ENCODE assay signal across 29 cellular contexts in genomic region chr11:130547761-130548490, GRCh38.
"Had no signal": no experiment of that assay in that cellular context is flagged by ENCODE, and none has a peak within 500 bp of the region (broad histone marks: within the 10 kb centered on the region; RNA-seq: fewer than 3 reads in every experiment).

No MANE protein-coding gene starts in this region.

- H3K4me1 ChIP-seq: adrenal gland, body of pancreas, foreskin keratinocyte had no signal

- H3K4me3 ChIP-seq: adrenal gland, body of pancreas, esophagus muscularis mucosa, gastrocnemius medialis had no signal

- H3K27me3 ChIP-seq: adrenal gland, body of pancreas, esophagus muscularis mucosa, foreskin keratinocyte, gastrocnemius medialis had no signal

- ATAC-seq: activated CD4-positive, CD25-positive, alpha-beta regulatory T cell treated with anti-CD3 and anti-CD28 coated beads, Interleukin-2, amount 50 U/mL, for 24 hours; activated CD8-positive, alpha-beta T cell treated with anti-CD3 and anti-CD28 coated beads for 36 hours; activated naive CD8-positive, alpha-beta T cell treated with anti-CD3 and anti-CD28 coated beads, Interleukin-2, amount 50 U/mL, for 24 hours; body of pancreas; effector memory CD8-positive, alpha-beta T cell; gastrocnemius medialis; T-cell had no signal

- H3K9me3 ChIP-seq: adrenal gland, body of pancreas, esophagus muscularis mucosa, gastrocnemius medialis had no signal

- H3K27ac ChIP-seq: adrenal gland, body of pancreas, esophagus muscularis mucosa, foreskin keratinocyte, gastrocnemius medialis, WERI-Rb-1 had no signal

- DNase-seq: activated B cell treated with CpG ODN at 0.5 μM for 24 hours; activated CD4-positive, alpha-beta T cell treated with anti-CD3 and anti-CD28 coated beads for 48 hours; activated CD4-positive, alpha-beta T cell treated with anti-CD3 and anti-CD28 coated beads, Interleukin-2, amount 50 U/mL, for 1 hour; activated CD4-positive, alpha-beta T cell treated with anti-CD3 and anti-CD28 coated beads, Interleukin-2, amount 50 U/mL, for 48 hours; activated CD8-positive, alpha-beta memory T cell treated with anti-CD3 and anti-CD28 coated beads for 24 hours; activated CD8-positive, alpha-beta T cell treated with anti-CD3 and anti-CD28 coated beads for 36 hours; activated effector memory CD4-positive, alpha-beta T cell treated with anti-CD3 and anti-CD28 coated beads, Interleukin-2, amount 50 U/mL, for 16 hours; activated naive CD4-positive, alpha-beta T cell treated with anti-CD3 and anti-CD28 coated beads for 36 hours; activated naive CD8-positive, alpha-beta T cell treated with anti-CD3 and anti-CD28 coated beads for 36 hours; activated naive CD8-positive, alpha-beta T cell treated with anti-CD3 and anti-CD28 coated beads, Interleukin-2, amount 50 U/mL, for 24 hours; activated T-cell treated with anti-CD3 and anti-CD28 coated beads, Interleukin-2, amount 50 U/mL, for 48 hours; adrenal gland; amygdala; aorta; body of pancreas; caudate nucleus; cortex of kidney; dermis blood vessel endothelial cell; effector CD4-positive, alpha-beta T cell; effector memory CD8-positive, alpha-beta T cell; erythroblast; foreskin keratinocyte; gastrocnemius medialis; SW 1271; T-cell; T-helper 9 cell; WERI-Rb-1 had no signal

- H3K36me3 ChIP-seq: adrenal gland, esophagus muscularis mucosa, gastrocnemius medialis, WERI-Rb-1 had no signal
